In genomic region chr14:76761198-76761848, GRCh38 we compare ENCODE assay signal across 1 cellular context.
A peak's percentile ranks its signal among the peaks of the same experiment; 100 is the strongest.
TF ChIP-seq lines count a peak whose summit lies in the region.

VASH1 (plus strand) TSS chr14:76761468; CDS start chr14:76762822, 1,354 bp downstream.

TF ChIP-seq in HepG2, 621 proteins besides CTCF, POLR2A, EP300 and RAD21 (continued from another document and continues in another):
- TF ChIP-seq HNF1A (IDR thresholded peaks at IDR 0.05; ENCODE audit: low read depth) (no peak), HNF1A (CRISPR knock-in tag; IDR thresholded peaks at IDR 0.05; ENCODE audit: borderline replicate concordance) (no peak), ZNF607 (CRISPR knock-in tag; IDR thresholded peaks at IDR 0.05; ENCODE audit: borderline replicate concordance) (no peak), DBP (CRISPR knock-in tag; IDR thresholded peaks at IDR 0.05; ENCODE audit: not compliant biosample characterization) (no peak), E2F5 (CRISPR knock-in tag; conservative IDR thresholded peaks at IDR 0.05) (0 out of 2 replicates have a peak, but pooled peaks have one; percentile 23), RNF2 (conservative IDR thresholded peaks at IDR 0.05; ENCODE audit: low read depth) (no peak), HNRNPH1 (optimal IDR thresholded peaks at IDR 0.05; ENCODE audit: low read depth, low read length) (no peak), PAWR (CRISPR knock-in tag; IDR thresholded peaks at IDR 0.05; ENCODE audit: borderline replicate concordance) (no peak), ZNF746 (CRISPR knock-in tag; IDR thresholded peaks at IDR 0.05) (no peak), FOXO1 (CRISPR knock-in tag; IDR thresholded peaks at IDR 0.05) (0 out of 2 replicates have a peak, but pooled peaks have one; percentile 18), ZNF574 (CRISPR knock-in tag; IDR thresholded peaks at IDR 0.05) (0 out of 2 replicates have a peak, but pooled peaks have one; percentile 5), ZBTB33 (CRISPR knock-in tag; IDR thresholded peaks at IDR 0.05) (no peak), HDAC1 (CRISPR knock-in tag; IDR thresholded peaks at IDR 0.05) (no peak), ZFP91 (CRISPR knock-in tag; IDR thresholded peaks at IDR 0.05; ENCODE audit: borderline replicate concordance) (peak; percentile 99), MYNN (CRISPR knock-in tag; IDR thresholded peaks at IDR 0.05; ENCODE audit: low read depth) (no peak), KDM3A (CRISPR knock-in tag; IDR thresholded peaks at IDR 0.05; ENCODE audit: low read depth) (no peak), KDM5B (CRISPR knock-in tag; IDR thresholded peaks at IDR 0.05; ENCODE audit: borderline replicate concordance) (no peak), TRIM24 (CRISPR knock-in tag; IDR thresholded peaks at IDR 0.05) (no peak), HMG20A (CRISPR knock-in tag; IDR thresholded peaks at IDR 0.05; ENCODE audit: borderline replicate concordance) (no peak), STAT6 (CRISPR knock-in tag; IDR thresholded peaks at IDR 0.05; ENCODE audit: borderline replicate concordance) (no peak), NR2F2 (IDR thresholded peaks at IDR 0.05; ENCODE audit: borderline replicate concordance, low read depth) (no peak), ZMYM4 (CRISPR knock-in tag; IDR thresholded peaks at IDR 0.05) (peak; percentile 31; the same call in 1 of the 2 replicates), CERS6 (CRISPR knock-in tag; IDR thresholded peaks at IDR 0.05) (no peak), ZNF605 (CRISPR knock-in tag; IDR thresholded peaks at IDR 0.05) (no peak), ZFP62 (CRISPR knock-in tag; IDR thresholded peaks at IDR 0.05) (no peak), HOXA9 (CRISPR knock-in tag; IDR thresholded peaks at IDR 0.05; ENCODE audit: borderline replicate concordance) (no peak), IKZF4 (CRISPR knock-in tag; IDR thresholded peaks at IDR 0.05; ENCODE audit: borderline replicate concordance, low read depth, not compliant biosample characterization) (no peak), ZNF7 (CRISPR knock-in tag; IDR thresholded peaks at IDR 0.05) (no peak), ZNF777 (CRISPR knock-in tag; IDR thresholded peaks at IDR 0.05) (peak; percentile 74), CAMTA2 (CRISPR knock-in tag; IDR thresholded peaks at IDR 0.05; ENCODE audit: borderline replicate concordance) (no peak), TFDP1 (CRISPR knock-in tag; IDR thresholded peaks at IDR 0.05; ENCODE audit: borderline replicate concordance) (peak; percentile 53; the same call in 1 of the 2 replicates), TRAFD1 (CRISPR knock-in tag; IDR thresholded peaks at IDR 0.05; ENCODE audit: borderline replicate concordance) (no peak), TMF1 (CRISPR knock-in tag; IDR thresholded peaks at IDR 0.05; ENCODE audit: low read depth) (no peak), YY1 (IDR thresholded peaks at IDR 0.05; ENCODE audit: insufficient read depth, insufficient replicate concordance, low read depth, low read length) (no peak), ZNF513 (CRISPR knock-in tag; conservative IDR thresholded peaks at IDR 0.05) (no peak), ZIK1 (CRISPR knock-in tag; IDR thresholded peaks at IDR 0.05; ENCODE audit: borderline replicate concordance, low read depth) (0 out of 2 replicates have a peak, but pooled peaks have one; percentile 26)
